8 cellular contexts compared by ENCODE assay signal in genomic region chr4:40550900-40551546, GRCh38.
A peak's percentile ranks its signal among the peaks of the same experiment; 100 is the strongest.
DNase-seq lines count a peak whose midpoint lies in the region; ATAC-seq and TF ChIP-seq lines count a peak whose summit lies in the region.

No MANE protein-coding gene starts in this region.

- TF ChIP-seq CTCF in GM12872 (IDR thresholded peaks at IDR 0.05; ENCODE audit: insufficient read depth, low read depth, low read length) (peak; percentile 45; the same call in 2 of the 3 replicates), heart right ventricle (IDR thresholded peaks at IDR 0.05) (peak in 5 of 9 donors; percentile 14 to 41 (median 27)), spleen (IDR thresholded peaks at IDR 0.05 in 8 of 11, conservative IDR thresholded peaks at IDR 0.05 in 3 of 11) (peak; percentile 21 to 59 (median 39))

- H3K36me3 Mint-ChIP-seq in activated T-cell treated with anti-CD3 and anti-CD28 coated beads, Interleukin-2, amount 50 U/mL, for 4 hours (ENCODE audit: insufficient read depth) = no peaks in the 10 kb centered on the region

- H3K27me3 ChIP-seq in heart right ventricle = peaks cover 0 to 5% (median 0%) of the 10 kb centered on the region in 7 donors
- H3K27me3 ChIP-seq in spleen (replicated peaks in 1 of 7) = no peaks in the 10 kb centered on the region

- H3K4me1 Mint-ChIP-seq in activated T-cell treated with anti-CD3 and anti-CD28 coated beads, Interleukin-2, amount 50 U/mL, for 4 hours (ENCODE audit: low read depth) = peaks cover 22% of the 10 kb centered on the region

- peak overlapping the region in 7 of 10 donors; percentile 0 to 46 (median 38) for H3K4me3 ChIP-seq in heart right ventricle
- peak overlapping the region in 6 of 8 donors; percentile 12 to 52 (median 15) for H3K4me3 ChIP-seq in spleen

- 27 to 40% methylated on average over 5 of the region's 5 CpGs for WGBS in heart right ventricle, 2 donors
- WGBS in spleen, 5 donors = 2 to 4% (median 2%) methylated on average over 5 of the region's 5 CpGs

- H3K27me3 Mint-ChIP-seq in activated T-cell treated with anti-CD3 and anti-CD28 coated beads, Interleukin-2, amount 50 U/mL, for 4 hours (ENCODE audit: low read depth) = no peaks in the 10 kb centered on the region

- intact Hi-C loops in heart right ventricle (cut with DNase I) (no loop called here), spleen (cut with DNase I; ENCODE audit: low total_unique reads) (no loop called here)

- no peaks in the 10 kb centered on the region for H3K9me3 ChIP-seq in heart right ventricle
- no peaks in the 10 kb centered on the region for H3K9me3 ChIP-seq in spleen

- H3K36me3 ChIP-seq in heart right ventricle = peaks cover 0 to 6% (median 0%) of the 10 kb centered on the region in 9 donors
- peaks cover 0 to 13% (median 0%) of the 10 kb centered on the region in 6 donors for H3K36me3 ChIP-seq in spleen

- ATAC-seq in HG02623 (IDR thresholded peaks at IDR 0.05; ENCODE audit: unreplicated experiment) (peak; percentile 60), heart right ventricle (peak in 3 of 8 donors; percentile 33 to 36 (median 34))
- ATAC-seq in activated T-cell treated with anti-CD3 and anti-CD28 coated beads, Interleukin-2, amount 50 U/mL, for 4 hours = peak; percentile 46 to 56

- TF ChIP-seq POLR2A in spleen (IDR thresholded peaks at IDR 0.05) = no peak

- peak; percentile 39 for DNase-seq in AG20443 (ENCODE audit: low spot score)
- peak; percentile 55 for DNase-seq in NCI-H1092 (lab: John Stamatoyannopoulos, UW)
- DNase-seq in activated T-cell treated with anti-CD3 and anti-CD28 coated beads, Interleukin-2, amount 50 U/mL, for 4 hours = no peak
- no peak for DNase-seq in heart right ventricle
- DNase-seq in spleen = no peak
- no peak for DNase-seq in hypothalamus (lab: John Stamatoyannopoulos, UW)

- H3K27ac ChIP-seq in heart right ventricle = peak overlapping the region in 6 of 10 donors; percentile 25 to 88 (median 49)
- H3K27ac ChIP-seq in spleen = peak overlapping the region; percentile 66 to 94 (median 86)

- no peaks in the 10 kb centered on the region for H3K9me3 Mint-ChIP-seq in activated T-cell treated with anti-CD3 and anti-CD28 coated beads, Interleukin-2, amount 50 U/mL, for 4 hours

- peaks cover 0 to 81% (median 0%) of the 10 kb centered on the region in 9 donors for H3K4me1 ChIP-seq in heart right ventricle
- peaks cover 11 to 98% (median 69%) of the 10 kb centered on the region in 6 donors for H3K4me1 ChIP-seq in spleen

- H3K4me3 Mint-ChIP-seq in activated T-cell treated with anti-CD3 and anti-CD28 coated beads, Interleukin-2, amount 50 U/mL, for 4 hours = peak overlapping the region; percentile 70

Comparison
In these comparisons a context has a peak if more than half of its experiments do, and no peak if none do; other contexts are left out.
1. DNase-seq: peak in AG20443 (single experiment) and NCI-H1092 (single experiment); none in activated T-cell treated with anti-CD3 and anti-CD28 coated beads, Interleukin-2, amount 50 U/mL, for 4 hours (single experiment), heart right ventricle (0 of 2), spleen (single experiment) and hypothalamus (0 of 51).
2. Peak in every context shown above with its lines, with median percentiles within 50 percentile points of each other: CTCF ChIP-seq.